ENCODE assay signal across 8 cellular contexts in the genomic region with DNA sequence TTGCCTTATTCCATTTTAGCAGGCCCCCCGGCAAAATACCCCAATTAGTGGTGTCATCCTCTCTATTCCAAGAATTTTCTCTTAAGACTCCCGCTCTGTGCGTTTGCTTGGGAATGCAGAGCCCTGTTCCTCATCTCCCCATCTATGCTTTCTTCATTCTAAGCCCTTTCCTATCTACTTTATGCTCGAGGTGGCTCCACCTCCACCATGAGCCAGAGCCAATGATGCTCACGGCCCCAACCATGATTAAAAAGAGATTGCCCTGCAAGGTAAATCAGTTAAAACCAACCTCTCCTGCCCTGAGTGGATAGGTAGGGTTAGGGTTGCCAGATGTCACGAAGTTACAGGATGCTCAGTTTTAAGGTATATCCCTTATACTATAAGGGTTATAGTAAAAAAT. TPM values are rescaled to one million over a fixed set of nuclear protein-coding genes. Genes with fewer than 3 reads are reported as not detected.
DNase-seq lines count a peak whose midpoint lies in the region; ATAC-seq, FAIRE-seq and TF ChIP-seq lines count a peak whose summit lies in the region.
"Had no signal": no experiment of that assay in that cellular context is flagged by ENCODE, and none has a peak within 500 bp of the region (broad histone marks: within the 10 kb centered on the region; RNA-seq: fewer than 3 reads in every experiment).

No MANE protein-coding gene starts in this region.

- H3K4me1 ChIP-seq in foreskin keratinocyte: peaks cover 4% of the 10 kb centered on the region

- no peaks in the 10 kb centered on the region for H3K27me3 Mint-ChIP-seq in IgD-negative memory B cell

- no peak for FAIRE-seq in HTR-8/SVneo (lab: Jason Lieb, UNC)
- FAIRE-seq: TTC549 had no signal

- DNase-seq in foreskin keratinocyte: no peak
- peak; percentile 35 for DNase-seq in stimulated activated CD8-positive, alpha-beta memory T cell treated with anti-CD3 and anti-CD28 coated beads, Interleukin-4, amount 100 ng/mL, for 48 hours
- DNase-seq in SIG-M5 (lab: John Stamatoyannopoulos, UW): no peak
- no peak for DNase-seq in HTR-8/SVneo (ENCODE audit: insufficient read length, low spot score)

- H3K27ac ChIP-seq in VCaP: peak overlapping the region; percentile 96
- H3K27ac ChIP-seq in foreskin keratinocyte: peak overlapping the region; percentile 57

- peaks cover 0 to 2% (median 0%) of the 10 kb centered on the region in 3 donors for H3K9me3 Mint-ChIP-seq in IgD-negative memory B cell

- H3K4me1 Mint-ChIP-seq in IgD-negative memory B cell: peaks cover 20 to 34% (median 28%) of the 10 kb centered on the region in 3 donors

- no peaks in the 10 kb centered on the region for H3K27me3 ChIP-seq in foreskin keratinocyte

- ATAC-seq in foreskin keratinocyte: no peak
- no peak for ATAC-seq in GM21737 (IDR thresholded peaks at IDR 0.05; ENCODE audit: unreplicated experiment)

- TF ChIP-seq CTCF in VCaP (conservative IDR thresholded peaks at IDR 0.05) (no peak), foreskin keratinocyte (conservative IDR thresholded peaks at IDR 0.05) (no peak)

- H3K36me3 Mint-ChIP-seq in IgD-negative memory B cell: no peaks in the 10 kb centered on the region

- peak overlapping the region; percentile 83 to 96 (median 94) for H3K27ac Mint-ChIP-seq in IgD-negative memory B cell

- peak overlapping the region; percentile 93 to 98 (median 96) for H3K4me3 Mint-ChIP-seq in IgD-negative memory B cell

RNA-seq across cellular contexts. Expression of a gene that starts 0.7 kb away (rescaled TPM):
- 14.2 TPM for polyA plus RNA-seq in IgD-negative memory B cell
- total RNA-seq in foreskin keratinocyte: 29.9 and 31.0 TPM in 2 replicates
- polyA plus RNA-seq in foreskin keratinocyte: 28.1 and 30.5 TPM in 2 replicates

RNA-seq across cellular contexts. Expression of a gene that starts 27.7 kb away (rescaled TPM):
- polyA plus RNA-seq in IgD-negative memory B cell: 9.4 TPM
- total RNA-seq in foreskin keratinocyte: 23.8 and 24.1 TPM in 2 replicates
- 8.5 and 9.8 TPM in 2 replicates for polyA plus RNA-seq in foreskin keratinocyte

RNA-seq across cellular contexts. Expression of a gene that starts 31.4 kb away (rescaled TPM):
- polyA plus RNA-seq in IgD-negative memory B cell: 13.9 TPM
- 4.6 and 4.8 TPM in 2 replicates for total RNA-seq in foreskin keratinocyte
- polyA plus RNA-seq in foreskin keratinocyte: 4.0 and 4.1 TPM in 2 replicates
